Comparison of ENCODE assay signal across 17 cellular contexts in the genomic region with DNA sequence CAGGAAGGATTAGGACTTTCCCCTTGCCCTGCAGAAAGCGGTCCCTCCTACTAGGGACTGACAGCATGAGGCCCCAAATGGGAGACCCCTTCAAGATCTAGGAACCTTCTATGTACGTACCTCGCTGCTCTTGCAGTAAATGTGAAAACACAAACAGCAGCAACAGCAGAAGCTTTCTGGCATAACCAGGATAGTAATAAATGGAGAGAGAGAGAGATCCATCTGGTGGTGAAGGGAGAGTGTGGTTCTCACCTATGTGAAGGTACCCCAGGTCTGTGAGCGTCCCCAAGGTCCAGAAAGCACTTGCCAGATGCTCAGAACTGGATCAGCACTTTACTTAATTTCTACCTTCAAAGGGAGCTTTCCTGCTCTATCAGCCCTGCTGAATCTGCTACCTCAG.
"Had no signal": no experiment of that assay in that cellular context is flagged by ENCODE, and none has a peak within 500 bp of the region (broad histone marks: within the 10 kb centered on the region; RNA-seq: fewer than 3 reads in every experiment).

No MANE protein-coding gene starts in this region.

- H3K4me3 Mint-ChIP-seq: activated naive CD4-positive, alpha-beta T cell treated with anti-CD3 and anti-CD28 coated beads, Interleukin-2, amount 50 U/mL, for 24 hours; brain; endodermal cell; immature natural killer cell; naive B cell; T-helper 1 cell treated with Interleukin-12 subunit alpha and Interleukin-12 subunit beta and Interleukin-4 antibody, amounts not matched to agents 30 μg/mL and 1 μg/mL, for 36 hours had no signal

- H3K36me3 ChIP-seq: upper lobe of left lung had no signal

- H3K9me3 ChIP-seq: psoas muscle, upper lobe of left lung had no signal

- H3K27ac ChIP-seq: psoas muscle, upper lobe of left lung had no signal

- H3K4me1 ChIP-seq: psoas muscle, upper lobe of left lung had no signal

- H3K27ac Mint-ChIP-seq: activated naive CD4-positive, alpha-beta T cell treated with anti-CD3 and anti-CD28 coated beads, Interleukin-2, amount 50 U/mL, for 24 hours; endodermal cell; immature natural killer cell; naive B cell; T-helper 1 cell treated with Interleukin-12 subunit alpha and Interleukin-12 subunit beta and Interleukin-4 antibody, amounts not matched to agents 30 μg/mL and 1 μg/mL, for 36 hours had no signal

- H3K27me3 Mint-ChIP-seq: activated naive CD4-positive, alpha-beta T cell treated with anti-CD3 and anti-CD28 coated beads, Interleukin-2, amount 50 U/mL, for 24 hours; naive B cell had no signal

- DNase-seq: activated CD4-positive, alpha-beta T cell treated with anti-CD3 and anti-CD28 coated beads, Interleukin-2, amount 50 U/mL, for 4 hours; activated T-cell treated with anti-CD3 and anti-CD28 coated beads, Interleukin-2, amount 50 U/mL, for 1 hour; cerebellar nuclear complex; endodermal cell; immature natural killer cell; naive B cell; occipital lobe; psoas muscle; stimulated activated CD4-positive, alpha-beta T cell treated with anti-CD3 and anti-CD28 coated beads, Interleukin-2, amount 100 ng/mL, for 24 hours; stimulated activated naive CD4-positive, alpha-beta T cell treated with Interleukin-2 at 50 U/mL for 16 hours had no signal

- H3K27me3 ChIP-seq: upper lobe of left lung had no signal

- H3K4me3 ChIP-seq: lung, psoas muscle, upper lobe of left lung had no signal

- ATAC-seq: activated CD4-positive, CD25-positive, alpha-beta regulatory T cell treated with anti-CD3 and anti-CD28 coated beads, Interleukin-2, amount 50 U/mL, for 24 hours; psoas muscle; sciatic nerve had no signal

- H3K36me3 Mint-ChIP-seq: activated naive CD4-positive, alpha-beta T cell treated with anti-CD3 and anti-CD28 coated beads, Interleukin-2, amount 50 U/mL, for 24 hours; immature natural killer cell; naive B cell had no signal

- H3K9me3 Mint-ChIP-seq: activated naive CD4-positive, alpha-beta T cell treated with anti-CD3 and anti-CD28 coated beads, Interleukin-2, amount 50 U/mL, for 24 hours had no signal

- H3K4me1 Mint-ChIP-seq: immature natural killer cell, naive B cell had no signal
